In genomic region chr2:53490659-53491058, GRCh38 we compare ENCODE assay signal across 8 cellular contexts.
A peak's percentile ranks its signal among the peaks of the same experiment; 100 is the strongest.
DNase-seq lines count a peak whose midpoint lies in the region; ATAC-seq and TF ChIP-seq lines count a peak whose summit lies in the region.

No MANE protein-coding gene starts in this region.

- no peak overlapping the region for H3K4me2 ChIP-seq in neural progenitor cell

- no peak for ATAC-seq in HG03095 (IDR thresholded peaks at IDR 0.05; ENCODE audit: unreplicated experiment)

- H3F3A ChIP-seq in neural progenitor cell (ENCODE audit: low read depth) = no peaks in the 10 kb centered on the region

- H3K27me3 ChIP-seq in neural progenitor cell = no peaks in the 10 kb centered on the region

- H3K9me3 Mint-ChIP-seq in neural progenitor cell = no peaks in the 10 kb centered on the region

- H3K27ac ChIP-seq in neural progenitor cell = no peak overlapping the region

- no peaks in the 10 kb centered on the region for H3K36me3 ChIP-seq in neural progenitor cell

- no peaks in the 10 kb centered on the region for H3K4me1 ChIP-seq in neural progenitor cell

- TF ChIP-seq CTCF in epithelial cell of esophagus (IDR thresholded peaks at IDR 0.05; ENCODE audit: insufficient read depth, low read depth, low read length, missing control alignments) (no peak), neural progenitor cell (IDR thresholded peaks at IDR 0.05) (no peak), GM20000 (IDR thresholded peaks at IDR 0.05; ENCODE audit: extremely low read depth, missing control alignments) (no peak)

- H3K9me3 ChIP-seq in neural progenitor cell (ENCODE audit: low read depth) = no peaks in the 10 kb centered on the region

- peak overlapping the region; percentile 50 for H2AFZ ChIP-seq in neural progenitor cell (replicated peaks)

- intact Hi-C loops in posterior vena cava (cut with DNase I) = no loop called here

- no peaks in the 10 kb centered on the region for H3K79me2 ChIP-seq in neural progenitor cell (ENCODE audit: low read depth)

- no peak overlapping the region for H3K9ac ChIP-seq in neural progenitor cell

- H4K20me1 ChIP-seq in neural progenitor cell (ENCODE audit: low read depth) = no peaks in the 10 kb centered on the region

- H3K27ac Mint-ChIP-seq in neural progenitor cell = peak overlapping the region; percentile 72

- peak; percentile 62 for DNase-seq in COR-L47 (lab: John Stamatoyannopoulos, UW)
- peak; percentile 14 for DNase-seq in NCI-H2227 (lab: John Stamatoyannopoulos, UW; ENCODE audit: unreplicated experiment)
- DNase-seq in epithelial cell of esophagus (ENCODE audit: low read depth) = peak; percentile 43
- DNase-seq in neural progenitor cell (ENCODE audit: low spot score) = no peak
- no peak for DNase-seq in GM20000 (ENCODE audit: low spot score)
- DNase-seq in germinal center (ENCODE audit: low spot score) = no peak
- no peak for DNase-seq in posterior vena cava (ENCODE audit: low spot score)

- no peaks in the 10 kb centered on the region for H3K27me3 Mint-ChIP-seq in neural progenitor cell (ENCODE audit: insufficient read depth, low read depth)

- H3K4me3 ChIP-seq in epithelial cell of esophagus (ENCODE audit: low read length) (no peak overlapping the region), neural progenitor cell (no peak overlapping the region)

- H3K36me3 Mint-ChIP-seq in neural progenitor cell = no peaks in the 10 kb centered on the region

- H3K4me1 Mint-ChIP-seq in neural progenitor cell = peaks cover 8% of the 10 kb centered on the region

- H3K4me3 Mint-ChIP-seq in neural progenitor cell = no peak overlapping the region

Comparison
In these comparisons a context has a peak if more than half of its experiments do, and no peak if none do; other contexts are left out.
1. DNase-seq: peak in COR-L47 (single experiment), NCI-H2227 (single experiment) and epithelial cell of esophagus (single experiment); none in neural progenitor cell (single experiment), GM20000 (single experiment), germinal center (single experiment) and posterior vena cava (single experiment).